ENCODE assay signal across 7 cellular contexts in the genomic region with DNA sequence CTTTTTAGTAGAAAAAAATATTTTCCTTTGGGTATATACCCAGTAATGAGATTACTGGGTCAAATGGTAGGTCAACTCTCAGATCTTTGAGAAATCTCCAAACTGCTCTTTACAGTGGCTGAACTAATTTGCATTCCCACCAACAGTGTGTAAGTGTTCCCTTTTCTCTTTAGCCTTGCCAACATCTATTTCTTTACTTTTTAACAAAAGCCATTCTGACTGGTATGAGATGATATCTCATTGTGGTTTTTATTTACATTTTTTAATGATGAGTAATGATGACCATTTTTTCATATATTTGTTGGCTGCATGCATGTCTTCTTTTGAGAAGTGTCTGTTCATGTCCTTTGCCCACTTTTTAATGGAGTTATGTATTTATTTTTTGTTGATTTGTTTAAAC.
DNase-seq lines count a peak whose midpoint lies in the region; ATAC-seq and TF ChIP-seq lines count a peak whose summit lies in the region.
"Not testable (repeated sequence)": the region's sequence is repeated elsewhere in the genome, so short reads cannot be mapped to it uniquely, and the experiment has no call there.

No MANE protein-coding gene starts in this region.

- H2AFZ ChIP-seq in PC-3 (ENCODE audit: low read length), result not testable (repeated sequence)

- H3K9ac ChIP-seq in PC-3 (ENCODE audit: low read length); adipocyte (ENCODE audit: low read length): not testable (repeated sequence)

- H3K4me2 ChIP-seq in PC-3 (ENCODE audit: low read length), result not testable (repeated sequence)

- H3K79me2 ChIP-seq in PC-3 (ENCODE audit: low read length), result not testable (repeated sequence)

- not testable (repeated sequence) for H3K4me3 ChIP-seq in PC-3 (ENCODE audit: low read length); adipocyte (ENCODE audit: low read length); cardiac fibroblast (replicated peaks in 1 of 2; ENCODE audit: low read depth in 2 of 2, low read length in 2 of 2)

- intact Hi-C loops in PC-3 (cut with micrococcal nuclease), result not testable (repeated sequence)

- not testable (repeated sequence) for H3K4me3 Mint-ChIP-seq in HFFc6

- peak; percentile 71 for ATAC-seq in PC-3

- H3K4me1 ChIP-seq in PC-3 (ENCODE audit: insufficient read depth, low read length); adipocyte (ENCODE audit: control insufficient read depth, insufficient read depth, low read length): not testable (repeated sequence)

- not testable (repeated sequence) for H3K27ac Mint-ChIP-seq in HFFc6

- H4K20me1 ChIP-seq in PC-3 (ENCODE audit: low read length), result not testable (repeated sequence)

- not testable (repeated sequence) for H3K9me3 ChIP-seq in PC-3 (ENCODE audit: low read length)
- H3K9me3 ChIP-seq in adipocyte (ENCODE audit: control insufficient read depth, low read length), result peaks cover 14% of the 10 kb centered on the region

- not testable (repeated sequence) for H3F3A ChIP-seq in PC-3 (ENCODE audit: low read length, unreplicated experiment)

- DNase-seq in DMS53 (lab: John Stamatoyannopoulos, UW) (peak; percentile 15), HFFc6 (peak; percentile 51), PC-3 (peak; percentile 81), adipocyte (ENCODE audit: low read depth) (peak; percentile 1), cardiac fibroblast (ENCODE audit: low read depth in 2 of 2) (peak; percentile 35 to 63), fibroblast of peridontal ligament (ENCODE audit: extremely low read depth) (peak; percentile 18), iris pigment epithelial cell (ENCODE audit: low read depth) (peak; percentile 52)

- H3K36me3 Mint-ChIP-seq in HFFc6 (ENCODE audit: low read depth), result peaks cover 12% of the 10 kb centered on the region

- not testable (repeated sequence) for TF ChIP-seq CTCF in HFFc6 (IDR thresholded peaks at IDR 0.05); PC-3 (conservative IDR thresholded peaks at IDR 0.05; ENCODE audit: low read depth, low read length); cardiac fibroblast (IDR thresholded peaks at IDR 0.05; ENCODE audit: low read depth, low read length)

- peak overlapping the region; percentile 8; the same call in 1 of the 2 replicates for H3K27ac ChIP-seq in PC-3 (ENCODE audit: low read length)

- POLR2A ChIA-PET in PC-3 (lab: Charles Lee; ENCODE audit: unreplicated experiment), result not testable (repeated sequence)

- H3K27me3 Mint-ChIP-seq in HFFc6 (ENCODE audit: insufficient read depth), result not testable (repeated sequence)

- not testable (repeated sequence) for H3K36me3 ChIP-seq in PC-3 (ENCODE audit: low read depth, low read length); adipocyte (ENCODE audit: control insufficient read depth, insufficient read depth, low read length, severe bottlenecking)

- BruUV-seq in PC-3 (replicated peaks; lab: Mats Ljungman, UMichigan), result not testable (repeated sequence)

- CTCF ChIA-PET in PC-3 (lab: Charles Lee), result not testable (repeated sequence)

- not testable (repeated sequence) for H3K9me2 ChIP-seq in PC-3 (replicated peaks; ENCODE audit: low read length)

- H3K4me1 Mint-ChIP-seq in HFFc6 (ENCODE audit: low read depth), result peaks cover 10% of the 10 kb centered on the region

- not testable (repeated sequence) for H3K27me3 ChIP-seq in PC-3 (ENCODE audit: low read length); adipocyte (replicated peaks; ENCODE audit: control insufficient read depth, insufficient read depth, low read length)

- peaks cover 21% of the 10 kb centered on the region for H3K9me3 Mint-ChIP-seq in HFFc6

Comparison
In these comparisons a context has a peak if more than half of its experiments do, and no peak if none do; other contexts are left out.
1. DNase-seq: peak in every context shown above with its lines; median percentile 81 in PC-3; 52 in iris pigment epithelial cell; 51 in HFFc6; 49 in cardiac fibroblast; 18 in fibroblast of peridontal ligament; 15 in DMS53; 1 in adipocyte.